Comparison of ENCODE assay signal across 2 cellular contexts in genomic region chr5:134175874-134176522, GRCh38.
TF ChIP-seq lines count a peak whose summit lies in the region.

No MANE protein-coding gene starts in this region.

TF ChIP-seq in HEK293, 187 proteins besides CTCF, POLR2A, EP300 and RAD21 (continued from another document):
- TF ChIP-seq ZNF660 (tag by site-specific recombination; IDR thresholded peaks at IDR 0.05), result no peak
- peak; percentile 74 for TF ChIP-seq GLIS2 (tag by site-specific recombination; IDR thresholded peaks at IDR 0.05)
- TF ChIP-seq ZBTB21 (tag by site-specific recombination; IDR thresholded peaks at IDR 0.05), result 0 out of 2 replicates have a peak, but pooled peaks have one; percentile 7
- TF ChIP-seq ZNF514 (tag by site-specific recombination; IDR thresholded peaks at IDR 0.05), result no peak
- no peak for TF ChIP-seq ZNF449 (tag by site-specific recombination; IDR thresholded peaks at IDR 0.05)
- TF ChIP-seq GLIS1 (tag by site-specific recombination; IDR thresholded peaks at IDR 0.05), result peak; percentile 45
- TF ChIP-seq ZNF423 (tag by site-specific recombination; IDR thresholded peaks at IDR 0.05), result no peak
- no peak for TF ChIP-seq ZBTB10 (tag by site-specific recombination; IDR thresholded peaks at IDR 0.05)
- no peak for TF ChIP-seq ZFP69B (tag by site-specific recombination; IDR thresholded peaks at IDR 0.05)
- peak; percentile 69; the same call in 1 of the 2 replicates for TF ChIP-seq PATZ1 (tag by site-specific recombination; IDR thresholded peaks at IDR 0.05)
- peak; percentile 80 for TF ChIP-seq EGR2 (tag by site-specific recombination; IDR thresholded peaks at IDR 0.05; ENCODE audit: low read depth)
- no peak for TF ChIP-seq ZNF830 (tag by site-specific recombination; IDR thresholded peaks at IDR 0.05; ENCODE audit: low read depth)
- no peak for TF ChIP-seq ZNF624 (tag by site-specific recombination; IDR thresholded peaks at IDR 0.05)
- TF ChIP-seq PRDM10 (tag by site-specific recombination; IDR thresholded peaks at IDR 0.05), result peak; percentile 71

TF ChIP-seq in K562, 482 proteins besides CTCF, POLR2A, EP300 and RAD21 (continues in another document):
- TF ChIP-seq RB1 (IDR thresholded peaks at IDR 0.05; ENCODE audit: low read depth), result 0 out of 2 replicates have a peak, but pooled peaks have one; percentile 14
- TF ChIP-seq ZFP91 (CRISPR knock-in tag; IDR thresholded peaks at IDR 0.05), result no peak
- TF ChIP-seq POLR3G (IDR thresholded peaks at IDR 0.05; ENCODE audit: extremely low read depth, insufficient read length, insufficient replicate concordance), result no peak
- TF ChIP-seq ZNF75A (CRISPR knock-in tag; IDR thresholded peaks at IDR 0.05), result no peak
- TF ChIP-seq TEAD1 (CRISPR knock-in tag; IDR thresholded peaks at IDR 0.05), result no peak
- TF ChIP-seq MLX (CRISPR knock-in tag; conservative IDR thresholded peaks at IDR 0.05), result no peak
- TF ChIP-seq NR4A1 (CRISPR knock-in tag; IDR thresholded peaks at IDR 0.05), result no peak
- no peak for TF ChIP-seq NR4A1 (tag; IDR thresholded peaks at IDR 0.05)
- no peak for TF ChIP-seq L3MBTL2 (IDR thresholded peaks at IDR 0.05)
- peak; percentile 53; the same call in 1 of the 2 replicates for TF ChIP-seq TCF7 (IDR thresholded peaks at IDR 0.05; ENCODE audit: borderline replicate concordance)
- no peak for TF ChIP-seq ZFP1 (CRISPR knock-in tag; IDR thresholded peaks at IDR 0.05)
- no peak for TF ChIP-seq MED1 (CRISPR knock-in tag; IDR thresholded peaks at IDR 0.05; ENCODE audit: borderline replicate concordance)
- TF ChIP-seq NR1H2 (CRISPR knock-in tag; IDR thresholded peaks at IDR 0.05), result no peak
- no peak for TF ChIP-seq ZBTB11 (CRISPR knock-in tag; IDR thresholded peaks at IDR 0.05)
- TF ChIP-seq NKRF (IDR thresholded peaks at IDR 0.05; ENCODE audit: borderline replicate concordance), result no peak
- TF ChIP-seq XRCC3 (IDR thresholded peaks at IDR 0.05), result no peak
- TF ChIP-seq UBTF (IDR thresholded peaks at IDR 0.05; ENCODE audit: borderline replicate concordance in 1 of 2, low read depth in 2 of 2, low read length in 2 of 2), result no peak
- TF ChIP-seq FOXA3 (CRISPR knock-in tag; conservative IDR thresholded peaks at IDR 0.05 in 1 of 2, IDR thresholded peaks at IDR 0.05 in 1 of 2), result no peak
- TF ChIP-seq ETS1 (conservative IDR thresholded peaks at IDR 0.05; ENCODE audit: control insufficient read depth, low read depth, low read length), result no peak
- TF ChIP-seq NR3C1 (CRISPR knock-in tag; IDR thresholded peaks at IDR 0.05), result no peak
- TF ChIP-seq NFATC3 (IDR thresholded peaks at IDR 0.05), result no peak
- TF ChIP-seq HMBOX1 (IDR thresholded peaks at IDR 0.05), result 0 out of 2 replicates have a peak, but pooled peaks have one; percentile 5
- TF ChIP-seq SRF (CRISPR knock-in tag; IDR thresholded peaks at IDR 0.05), result no peak
- TF ChIP-seq EGR1 (conservative IDR thresholded peaks at IDR 0.05), result peak; percentile 83
- TF ChIP-seq SRSF3 (IDR thresholded peaks at IDR 0.05; ENCODE audit: insufficient read depth, low read length), result no peak
- peak; percentile 60 for TF ChIP-seq CHD1 (IDR thresholded peaks at IDR 0.05; ENCODE audit: low read length)
- no peak for TF ChIP-seq ZNF217 (CRISPR knock-in tag; IDR thresholded peaks at IDR 0.05)
- no peak for TF ChIP-seq ZNF609 (CRISPR knock-in tag; IDR thresholded peaks at IDR 0.05; ENCODE audit: borderline replicate concordance)
- 0 out of 2 replicates have a peak, but pooled peaks have one; percentile 12 for TF ChIP-seq CREM (IDR thresholded peaks at IDR 0.05; ENCODE audit: low read depth)
- 0 out of 2 replicates have a peak, but pooled peaks have one; percentile 8 for TF ChIP-seq TEAD4 (IDR thresholded peaks at IDR 0.05; ENCODE audit: low read length)
- no peak for TF ChIP-seq TEAD4 (CRISPR knock-in tag; IDR thresholded peaks at IDR 0.05; ENCODE audit: borderline replicate concordance)
- TF ChIP-seq MNT (conservative IDR thresholded peaks at IDR 0.05), result 0 out of 4 replicates have a peak, but pooled peaks of 1 of the 2 experiments have one; percentile 10
